8 cellular contexts compared by ENCODE assay signal in the genomic region with DNA sequence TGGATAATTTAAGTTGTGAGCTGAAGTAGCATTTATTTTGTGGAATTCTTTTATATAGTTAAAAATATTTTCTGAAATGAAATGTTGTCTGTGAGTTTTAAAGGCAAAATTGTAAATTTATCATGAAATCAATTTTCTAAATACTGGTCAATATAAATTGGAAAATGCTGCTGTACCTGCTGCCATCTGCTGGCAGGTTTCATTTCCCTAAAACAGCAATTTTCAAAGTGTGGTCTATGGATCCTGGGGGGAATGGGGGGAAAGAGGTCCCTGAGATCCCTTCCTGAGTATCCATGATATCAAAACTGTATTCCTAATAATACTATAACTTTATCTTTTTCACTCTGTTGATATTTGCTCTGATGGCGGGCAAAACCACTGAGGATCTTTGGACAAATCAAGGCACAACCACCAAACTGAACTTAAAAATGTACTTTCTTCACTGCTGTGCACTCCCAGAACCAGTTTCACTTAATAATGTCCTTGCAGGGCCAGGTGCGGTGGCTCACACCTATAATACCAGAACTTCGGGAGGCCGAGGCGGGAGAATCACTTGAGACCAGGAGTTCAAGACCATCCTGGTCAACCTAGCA.
DNase-seq lines count a peak whose midpoint lies in the region; ATAC-seq and TF ChIP-seq lines count a peak whose summit lies in the region.

No MANE protein-coding gene starts in this region.

- ATAC-seq in SK-N-SH treated with all-trans-retinoic acid at 6 μM for 48 hours (peak; percentile 63; the same call in 2 of the 3 replicates), GM19395 (IDR thresholded peaks at IDR 0.05; ENCODE audit: unreplicated experiment) (no peak), GM18502 (IDR thresholded peaks at IDR 0.05; ENCODE audit: poor library complexity, unreplicated experiment) (no peak)

- in situ Hi-C loops in ACHN (cut with HindIII; ENCODE audit: low pct_ligation_motif_present, low pct_unique_long_range_greater_than_20kb, low sequenced_read_pairs): no loop called here

- peak; percentile 21 for DNase-seq in ACHN
- peak; percentile 17 for DNase-seq in inferior parietal cortex (ENCODE audit: extremely low spot score)
- DNase-seq in NCI-H2081 (lab: John Stamatoyannopoulos, UW): no peak
- DNase-seq in middle frontal gyrus (ENCODE audit: extremely low spot score, low spot score): no peak

- TF ChIP-seq CTCF in GM12873 (IDR thresholded peaks at IDR 0.05; ENCODE audit: insufficient read depth, low read depth, low read length, missing control alignments): peak; percentile 62

TF ChIP-seq in SK-N-SH treated with all-trans-retinoic acid at 6 μM for 48 hours, 23 proteins besides CTCF, POLR2A, EP300 and RAD21:
- TF ChIP-seq TCF4 (CRISPR knock-in tag; IDR thresholded peaks at IDR 0.05; ENCODE audit: borderline replicate concordance) (no peak), SNAI2 (CRISPR knock-in tag; IDR thresholded peaks at IDR 0.05) (no peak), ESRRG (CRISPR knock-in tag; IDR thresholded peaks at IDR 0.05) (no peak), TOX (CRISPR knock-in tag; IDR thresholded peaks at IDR 0.05; ENCODE audit: borderline replicate concordance) (no peak), RARB (CRISPR knock-in tag; IDR thresholded peaks at IDR 0.05) (no peak), ZNF565 (CRISPR knock-in tag; conservative IDR thresholded peaks at IDR 0.05; ENCODE audit: low read depth) (no peak), ISL1 (CRISPR knock-in tag; IDR thresholded peaks at IDR 0.05) (no peak), ZC3H10 (CRISPR knock-in tag; IDR thresholded peaks at IDR 0.05) (no peak), BACH2 (CRISPR knock-in tag; IDR thresholded peaks at IDR 0.05; ENCODE audit: borderline replicate concordance) (no peak), ARNTL (CRISPR knock-in tag; IDR thresholded peaks at IDR 0.05; ENCODE audit: borderline replicate concordance, low read depth) (no peak), ZNF70 (CRISPR knock-in tag; IDR thresholded peaks at IDR 0.05) (no peak)
- TF ChIP-seq, protein P1, sequence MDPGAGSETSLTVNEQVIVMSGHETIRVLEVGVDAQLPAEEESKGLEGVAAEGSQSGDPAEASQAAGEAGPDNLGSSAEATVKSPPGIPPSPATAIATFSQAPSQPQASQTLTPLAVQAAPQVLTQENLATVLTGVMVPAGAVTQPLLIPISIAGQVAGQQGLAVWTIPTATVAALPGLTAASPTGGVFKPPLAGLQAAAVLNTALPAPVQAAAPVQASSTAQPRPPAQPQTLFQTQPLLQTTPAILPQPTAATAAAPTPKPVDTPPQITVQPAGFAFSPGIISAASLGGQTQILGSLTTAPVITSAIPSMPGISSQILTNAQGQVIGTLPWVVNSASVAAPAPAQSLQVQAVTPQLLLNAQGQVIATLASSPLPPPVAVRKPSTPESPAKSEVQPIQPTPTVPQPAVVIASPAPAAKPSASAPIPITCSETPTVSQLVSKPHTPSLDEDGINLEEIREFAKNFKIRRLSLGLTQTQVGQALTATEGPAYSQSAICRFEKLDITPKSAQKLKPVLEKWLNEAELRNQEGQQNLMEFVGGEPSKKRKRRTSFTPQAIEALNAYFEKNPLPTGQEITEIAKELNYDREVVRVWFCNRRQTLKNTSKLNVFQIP (CRISPR knock-in tag; IDR thresholded peaks at IDR 0.05; ENCODE audit: borderline replicate concordance, low read depth): no peak

Comparison
In these comparisons a context has a peak if more than half of its experiments do, and no peak if none do; other contexts are left out.
1. DNase-seq: peak in ACHN (single experiment) and inferior parietal cortex (single experiment); none in NCI-H2081 (0 of 2) and middle frontal gyrus (single experiment).